In the genomic region with DNA sequence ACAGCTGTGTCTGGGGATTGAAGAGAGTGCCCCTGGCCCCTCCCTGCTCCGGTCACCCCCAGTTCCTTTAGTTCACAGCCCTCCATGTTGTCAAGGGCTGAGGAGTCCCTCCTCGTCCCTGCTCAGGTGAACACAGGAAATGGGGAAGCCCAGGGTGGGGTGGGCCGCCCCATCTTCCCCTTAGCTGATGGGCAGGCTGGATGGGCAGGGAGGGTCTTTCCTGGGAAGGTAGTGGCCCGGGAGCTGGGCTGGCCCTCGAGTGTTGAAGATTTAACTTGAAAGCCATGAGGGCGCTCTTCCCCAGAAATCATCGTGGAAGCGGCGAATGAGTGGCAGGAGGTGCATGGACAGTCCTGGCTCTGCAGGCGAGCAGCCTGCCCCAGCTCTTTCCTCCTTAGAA, we compare ENCODE assay signal across 15 cellular contexts.
"Had no signal": no experiment of that assay in that cellular context is flagged by ENCODE, and none has a peak within 500 bp of the region (broad histone marks: within the 10 kb centered on the region; RNA-seq: fewer than 3 reads in every experiment).

No MANE protein-coding gene starts in this region.

- H3K27ac Mint-ChIP-seq: type B pancreatic cell had no signal

- H3K27me3 ChIP-seq: cardiac muscle cell had no signal

- ATAC-seq: activated T-cell treated with anti-CD3 and anti-CD28 coated beads, Interleukin-2, amount 50 U/mL, for 72 hours; left lobe of liver had no signal

- H3K27me3 Mint-ChIP-seq: activated CD4-positive, alpha-beta memory T cell treated with anti-CD3 and anti-CD28 coated beads, Interleukin-2, amount 10 ng/mL, durations not matched to agents 7 days and 5 days; type B pancreatic cell had no signal

- H3K27ac ChIP-seq: cardiac muscle cell, coronary artery, skin epidermis had no signal

- DNase-seq: activated CD4-positive, alpha-beta memory T cell treated with anti-CD3 and anti-CD28 coated beads, Interleukin-2, amount 10 ng/mL, durations not matched to agents 7 days and 5 days; activated CD4-positive, alpha-beta T cell treated with anti-CD3 and anti-CD28 coated beads for 1 hour; activated naive CD4-positive, alpha-beta T cell; activated T-cell treated with anti-CD3 and anti-CD28 coated beads, Interleukin-2, amount 50 U/mL, for 72 hours; effector CD4-positive, alpha-beta T cell; foreskin melanocyte; head of caudate nucleus; mesenchymal stem cell; stimulated activated naive CD4-positive, alpha-beta T cell; T-helper 9 cell had no signal

- H3K36me3 Mint-ChIP-seq: type B pancreatic cell had no signal

- H3K4me3 Mint-ChIP-seq: activated CD4-positive, alpha-beta memory T cell treated with anti-CD3 and anti-CD28 coated beads, Interleukin-2, amount 10 ng/mL, durations not matched to agents 7 days and 5 days; activated T-cell treated with anti-CD3 and anti-CD28 coated beads, Interleukin-2, amount 50 U/mL, for 72 hours; type B pancreatic cell had no signal

- H3K9me3 Mint-ChIP-seq: activated CD4-positive, alpha-beta memory T cell treated with anti-CD3 and anti-CD28 coated beads, Interleukin-2, amount 10 ng/mL, durations not matched to agents 7 days and 5 days; activated T-cell treated with anti-CD3 and anti-CD28 coated beads, Interleukin-2, amount 50 U/mL, for 72 hours; type B pancreatic cell had no signal

- H3K36me3 ChIP-seq: cardiac muscle cell had no signal

- H3K4me3 ChIP-seq: cardiac muscle cell, coronary artery, skin epidermis had no signal
